Comparison of ENCODE assay signal across 10 cellular contexts in genomic region chr3:53806182-53807116, GRCh38. TPM values are rescaled to one million over a fixed set of nuclear protein-coding genes. Genes with fewer than 3 reads are reported as not detected.
DNase-seq lines count a peak whose midpoint lies in the region; ATAC-seq lines count a peak whose summit lies in the region.
"Had no signal": no experiment of that assay in that cellular context is flagged by ENCODE, and none has a peak within 500 bp of the region (broad histone marks: within the 10 kb centered on the region; RNA-seq: fewer than 3 reads in every experiment).

No MANE protein-coding gene starts in this region.

- H3K36me3 ChIP-seq in endocrine pancreas (ENCODE audit: control insufficient read depth, insufficient read depth, low read length), result peaks cover 2% of the 10 kb centered on the region
- no peaks in the 10 kb centered on the region for H3K36me3 ChIP-seq in SJCRH30

- H3K27me3 ChIP-seq in endocrine pancreas (ENCODE audit: control insufficient read depth, insufficient read depth, low read length) (no peaks in the 10 kb centered on the region), SJCRH30 (peaks cover 10% of the 10 kb centered on the region; the same call in 1 of the 2 replicates)

- no peak overlapping the region for H3K4me3 ChIP-seq in endocrine pancreas (ENCODE audit: control insufficient read depth, insufficient read depth, low read length)
- H3K4me3 ChIP-seq in SJCRH30, result no peak overlapping the region

- DNase-seq in EH (ENCODE audit: low read depth), result peak; percentile 94
- DNase-seq in non-pigmented ciliary epithelial cell (ENCODE audit: low read depth), result peak; percentile 40
- no peak for DNase-seq in SJCRH30
- DNase-seq in OCI-M2 (lab: John Stamatoyannopoulos, UW; ENCODE audit: unreplicated experiment), result no peak
- DNase-seq in NCI-H1092 treated with DMSO at 0.1 percent for 48 hours (lab: John Stamatoyannopoulos, UW), result no peak
- DNase-seq in cerebellar cortex (ENCODE audit: low spot score), result no peak
- DNase-seq: activated naive CD4-positive, alpha-beta T cell treated with anti-CD3 and anti-CD28 coated beads, Interleukin-2, amount 10 ng/mL, durations not matched to agents 7 days and 5 days; naive thymus-derived CD8-positive, alpha-beta T cell had no signal

- ATAC-seq in HG03108 (IDR thresholded peaks at IDR 0.05; ENCODE audit: unreplicated experiment), result peak; percentile 52
- ATAC-seq: naive thymus-derived CD8-positive, alpha-beta T cell had no signal

- H3K27ac ChIP-seq in SJCRH30, result no peak overlapping the region

- peak overlapping the region; percentile 48 for H3K9ac ChIP-seq in endocrine pancreas (ENCODE audit: control insufficient read depth, insufficient read depth, low read length)

- no peaks in the 10 kb centered on the region for H3K4me1 ChIP-seq in endocrine pancreas (ENCODE audit: control insufficient read depth, insufficient read depth, low read length)
- no peaks in the 10 kb centered on the region for H3K4me1 ChIP-seq in SJCRH30

- H3K9me3 ChIP-seq in endocrine pancreas (ENCODE audit: control insufficient read depth, low read length) (no peaks in the 10 kb centered on the region), SJCRH30 (replicated peaks) (no peaks in the 10 kb centered on the region)

RNA-seq across cellular contexts. Expression of gene CHDH, which starts 39.8 kb away (rescaled TPM):
- 0.41 and 0.42 TPM in 2 replicates for total RNA-seq in SJCRH30 (2014; rRNA removed; shearing (Covaris generic))

RNA-seq across cellular contexts. Expression of gene IL17RB, which starts 39.9 kb away (rescaled TPM):
- total RNA-seq in SJCRH30 (2014; rRNA removed; shearing (Covaris generic)), result not detected in 2 replicates
- total RNA-seq: naive thymus-derived CD8-positive, alpha-beta T cell had no signal

Comparison
In these comparisons a context has a peak if more than half of its experiments do, and no peak if none do; other contexts are left out.
1. DNase-seq: peak in EH (single experiment) and non-pigmented ciliary epithelial cell (single experiment); none in SJCRH30 (0 of 2), OCI-M2 (single experiment), NCI-H1092 treated with DMSO at 0.1 percent for 48 hours (single experiment) and cerebellar cortex (single experiment).